ENCODE assay signal across 34 cellular contexts in genomic region chr2:240745962-240746361, GRCh38.
"Had no signal": no experiment of that assay in that cellular context is flagged by ENCODE, and none has a peak within 500 bp of the region (broad histone marks: within the 10 kb centered on the region; RNA-seq: fewer than 3 reads in every experiment).

No MANE protein-coding gene starts in this region.

- H3K36me3 ChIP-seq: MG63 had no signal

- H3K4me3 ChIP-seq: MG63 had no signal

- H3K27me3 ChIP-seq: MG63 had no signal

- H3K27ac ChIP-seq: KMS-11 had no signal

- H3K9me3 ChIP-seq: MG63 had no signal

- DNase-seq: Karpas-422, Kasumi-1, MG63, MM.1S, MV-4-11, NCI-H1048, NCI-H1092, NCI-H1092 treated with DMSO at 0.1 percent for 48 hours, NCI-H1105, NCI-H1105 treated with DMSO at 0.1 percent for 48 hours, NCI-H1417, NCI-H1417 treated with DMSO at 0.1 percent for 48 hours, NCI-H1436, NCI-H1436 treated with DMSO at 0.1 percent for 48 hours, NCI-H146, NCI-H1694, NCI-H1694 treated with DMSO at 0.1 percent for 48 hours, NCI-H187, NCI-H187 treated with DMSO at 0.1 percent for 48 hours, NCI-H1930, NCI-H2029, NCI-H2029 treated with DMSO at 0.1 percent for 48 hours, NCI-H2081, NCI-H2081 treated with DMSO at 0.1 percent for 48 hours, NCI-H2107, NCI-H2171, NCI-H2171 treated with DMSO at 0.1 percent for 48 hours, NCI-H2227 treated with DMSO at 0.1 percent for 48 hours, NCI-H226, NCI-H345, NCI-H446, NCI-H446 treated with DMSO at 0.1 percent for 48 hours, NCI-H510A had no signal

- H3K9ac ChIP-seq: KMS-11 had no signal

- H3K4me2 ChIP-seq: KMS-11 had no signal
